1 cellular context compared by ENCODE assay signal in the genomic region with DNA sequence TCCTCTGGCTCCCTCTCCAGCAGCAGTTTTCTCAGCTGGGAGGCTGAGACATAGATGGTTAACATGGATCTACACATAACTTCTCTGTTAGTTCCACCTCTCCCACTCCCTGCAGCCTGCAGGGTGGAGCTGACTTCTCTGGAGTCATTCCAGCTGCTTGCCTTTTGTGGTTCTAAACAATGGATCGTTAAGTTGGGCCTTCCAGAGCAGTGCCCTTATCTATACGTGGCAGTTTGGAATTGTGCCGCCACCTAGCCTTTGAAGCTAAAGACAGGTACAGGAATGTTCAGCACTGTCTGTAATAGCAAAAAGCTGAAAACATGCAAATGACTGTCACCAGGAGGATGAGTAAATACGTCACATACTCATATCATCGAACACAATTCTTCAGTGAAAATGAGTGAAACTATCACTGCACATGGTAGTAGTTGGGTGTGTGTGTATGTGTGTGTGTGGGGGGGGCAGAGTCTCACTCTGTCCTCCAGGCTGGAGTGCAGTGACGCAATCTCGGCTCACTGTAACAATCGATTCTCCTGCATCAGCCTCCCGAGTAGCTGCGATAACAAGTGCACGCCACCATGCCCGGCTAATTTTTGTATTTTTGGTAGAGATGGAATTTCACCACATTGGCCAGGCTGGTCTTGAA.
A peak's percentile ranks its signal among the peaks of the same experiment; 100 is the strongest.
TF ChIP-seq lines count a peak whose summit lies in the region.

No MANE protein-coding gene starts in this region.

TF ChIP-seq in K562, 482 proteins besides CTCF, POLR2A, EP300 and RAD21 (continued from another document and continues in another):
- TF ChIP-seq, protein P1, sequence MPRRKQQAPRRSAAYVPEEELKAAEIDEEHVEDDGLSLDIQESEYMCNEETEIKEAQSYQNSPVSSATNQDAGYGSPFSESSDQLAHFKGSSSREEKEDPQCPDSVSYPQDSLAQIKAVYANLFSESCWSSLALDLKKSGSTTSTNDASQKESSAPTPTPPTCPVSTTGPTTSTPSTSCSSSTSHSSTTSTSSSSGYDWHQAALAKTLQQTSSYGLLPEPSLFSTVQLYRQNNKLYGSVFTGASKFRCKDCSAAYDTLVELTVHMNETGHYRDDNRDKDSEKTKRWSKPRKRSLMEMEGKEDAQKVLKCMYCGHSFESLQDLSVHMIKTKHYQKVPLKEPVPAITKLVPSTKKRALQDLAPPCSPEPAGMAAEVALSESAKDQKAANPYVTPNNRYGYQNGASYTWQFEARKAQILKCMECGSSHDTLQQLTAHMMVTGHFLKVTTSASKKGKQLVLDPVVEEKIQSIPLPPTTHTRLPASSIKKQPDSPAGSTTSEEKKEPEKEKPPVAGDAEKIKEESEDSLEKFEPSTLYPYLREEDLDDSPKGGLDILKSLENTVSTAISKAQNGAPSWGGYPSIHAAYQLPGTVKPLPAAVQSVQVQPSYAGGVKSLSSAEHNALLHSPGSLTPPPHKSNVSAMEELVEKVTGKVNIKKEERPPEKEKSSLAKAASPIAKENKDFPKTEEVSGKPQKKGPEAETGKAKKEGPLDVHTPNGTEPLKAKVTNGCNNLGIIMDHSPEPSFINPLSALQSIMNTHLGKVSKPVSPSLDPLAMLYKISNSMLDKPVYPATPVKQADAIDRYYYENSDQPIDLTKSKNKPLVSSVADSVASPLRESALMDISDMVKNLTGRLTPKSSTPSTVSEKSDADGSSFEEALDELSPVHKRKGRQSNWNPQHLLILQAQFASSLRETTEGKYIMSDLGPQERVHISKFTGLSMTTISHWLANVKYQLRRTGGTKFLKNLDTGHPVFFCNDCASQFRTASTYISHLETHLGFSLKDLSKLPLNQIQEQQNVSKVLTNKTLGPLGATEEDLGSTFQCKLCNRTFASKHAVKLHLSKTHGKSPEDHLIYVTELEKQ (CRISPR knock-in tag; IDR thresholded peaks at IDR 0.05): no peak
- TF ChIP-seq, protein P2, sequence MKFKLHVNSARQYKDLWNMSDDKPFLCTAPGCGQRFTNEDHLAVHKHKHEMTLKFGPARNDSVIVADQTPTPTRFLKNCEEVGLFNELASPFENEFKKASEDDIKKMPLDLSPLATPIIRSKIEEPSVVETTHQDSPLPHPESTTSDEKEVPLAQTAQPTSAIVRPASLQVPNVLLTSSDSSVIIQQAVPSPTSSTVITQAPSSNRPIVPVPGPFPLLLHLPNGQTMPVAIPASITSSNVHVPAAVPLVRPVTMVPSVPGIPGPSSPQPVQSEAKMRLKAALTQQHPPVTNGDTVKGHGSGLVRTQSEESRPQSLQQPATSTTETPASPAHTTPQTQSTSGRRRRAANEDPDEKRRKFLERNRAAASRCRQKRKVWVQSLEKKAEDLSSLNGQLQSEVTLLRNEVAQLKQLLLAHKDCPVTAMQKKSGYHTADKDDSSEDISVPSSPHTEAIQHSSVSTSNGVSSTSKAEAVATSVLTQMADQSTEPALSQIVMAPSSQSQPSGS (CRISPR knock-in tag; IDR thresholded peaks at IDR 0.05): no peak
- no peak for TF ChIP-seq RFX7 (CRISPR knock-in tag; IDR thresholded peaks at IDR 0.05)
- no peak for TF ChIP-seq ZFP30 (CRISPR knock-in tag; IDR thresholded peaks at IDR 0.05; ENCODE audit: borderline replicate concordance)
- TF ChIP-seq, protein P3, sequence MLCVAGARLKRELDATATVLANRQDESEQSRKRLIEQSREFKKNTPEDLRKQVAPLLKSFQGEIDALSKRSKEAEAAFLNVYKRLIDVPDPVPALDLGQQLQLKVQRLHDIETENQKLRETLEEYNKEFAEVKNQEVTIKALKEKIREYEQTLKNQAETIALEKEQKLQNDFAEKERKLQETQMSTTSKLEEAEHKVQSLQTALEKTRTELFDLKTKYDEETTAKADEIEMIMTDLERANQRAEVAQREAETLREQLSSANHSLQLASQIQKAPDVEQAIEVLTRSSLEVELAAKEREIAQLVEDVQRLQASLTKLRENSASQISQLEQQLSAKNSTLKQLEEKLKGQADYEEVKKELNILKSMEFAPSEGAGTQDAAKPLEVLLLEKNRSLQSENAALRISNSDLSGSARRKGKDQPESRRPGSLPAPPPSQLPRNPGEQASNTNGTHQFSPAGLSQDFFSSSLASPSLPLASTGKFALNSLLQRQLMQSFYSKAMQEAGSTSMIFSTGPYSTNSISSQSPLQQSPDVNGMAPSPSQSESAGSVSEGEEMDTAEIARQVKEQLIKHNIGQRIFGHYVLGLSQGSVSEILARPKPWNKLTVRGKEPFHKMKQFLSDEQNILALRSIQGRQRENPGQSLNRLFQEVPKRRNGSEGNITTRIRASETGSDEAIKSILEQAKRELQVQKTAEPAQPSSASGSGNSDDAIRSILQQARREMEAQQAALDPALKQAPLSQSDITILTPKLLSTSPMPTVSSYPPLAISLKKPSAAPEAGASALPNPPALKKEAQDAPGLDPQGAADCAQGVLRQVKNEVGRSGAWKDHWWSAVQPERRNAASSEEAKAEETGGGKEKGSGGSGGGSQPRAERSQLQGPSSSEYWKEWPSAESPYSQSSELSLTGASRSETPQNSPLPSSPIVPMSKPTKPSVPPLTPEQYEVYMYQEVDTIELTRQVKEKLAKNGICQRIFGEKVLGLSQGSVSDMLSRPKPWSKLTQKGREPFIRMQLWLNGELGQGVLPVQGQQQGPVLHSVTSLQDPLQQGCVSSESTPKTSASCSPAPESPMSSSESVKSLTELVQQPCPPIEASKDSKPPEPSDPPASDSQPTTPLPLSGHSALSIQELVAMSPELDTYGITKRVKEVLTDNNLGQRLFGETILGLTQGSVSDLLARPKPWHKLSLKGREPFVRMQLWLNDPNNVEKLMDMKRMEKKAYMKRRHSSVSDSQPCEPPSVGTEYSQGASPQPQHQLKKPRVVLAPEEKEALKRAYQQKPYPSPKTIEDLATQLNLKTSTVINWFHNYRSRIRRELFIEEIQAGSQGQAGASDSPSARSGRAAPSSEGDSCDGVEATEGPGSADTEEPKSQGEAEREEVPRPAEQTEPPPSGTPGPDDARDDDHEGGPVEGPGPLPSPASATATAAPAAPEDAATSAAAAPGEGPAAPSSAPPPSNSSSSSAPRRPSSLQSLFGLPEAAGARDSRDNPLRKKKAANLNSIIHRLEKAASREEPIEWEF (CRISPR knock-in tag; IDR thresholded peaks at IDR 0.05): no peak
- TF ChIP-seq WHSC1 (IDR thresholded peaks at IDR 0.05; ENCODE audit: low read length): no peak
- TF ChIP-seq ZNF165 (CRISPR knock-in tag; IDR thresholded peaks at IDR 0.05; ENCODE audit: borderline replicate concordance): no peak
- peak; percentile 28; the same call in 1 of the 2 replicates for TF ChIP-seq SMARCE1 (IDR thresholded peaks at IDR 0.05)
- no peak for TF ChIP-seq ZNF785 (CRISPR knock-in tag; IDR thresholded peaks at IDR 0.05)
- no peak; the same call in 1 of the 2 replicates for TF ChIP-seq CREB1 (IDR thresholded peaks at IDR 0.05)
- no peak for TF ChIP-seq CREB1 (CRISPR knock-in tag; IDR thresholded peaks at IDR 0.05)
- TF ChIP-seq, protein P4, sequence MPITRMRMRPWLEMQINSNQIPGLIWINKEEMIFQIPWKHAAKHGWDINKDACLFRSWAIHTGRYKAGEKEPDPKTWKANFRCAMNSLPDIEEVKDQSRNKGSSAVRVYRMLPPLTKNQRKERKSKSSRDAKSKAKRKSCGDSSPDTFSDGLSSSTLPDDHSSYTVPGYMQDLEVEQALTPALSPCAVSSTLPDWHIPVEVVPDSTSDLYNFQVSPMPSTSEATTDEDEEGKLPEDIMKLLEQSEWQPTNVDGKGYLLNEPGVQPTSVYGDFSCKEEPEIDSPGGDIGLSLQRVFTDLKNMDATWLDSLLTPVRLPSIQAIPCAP (CRISPR knock-in tag; IDR thresholded peaks at IDR 0.05; ENCODE audit: borderline replicate concordance): no peak
- no peak for TF ChIP-seq NBN (IDR thresholded peaks at IDR 0.05; ENCODE audit: low read depth)
- TF ChIP-seq, protein P5, sequence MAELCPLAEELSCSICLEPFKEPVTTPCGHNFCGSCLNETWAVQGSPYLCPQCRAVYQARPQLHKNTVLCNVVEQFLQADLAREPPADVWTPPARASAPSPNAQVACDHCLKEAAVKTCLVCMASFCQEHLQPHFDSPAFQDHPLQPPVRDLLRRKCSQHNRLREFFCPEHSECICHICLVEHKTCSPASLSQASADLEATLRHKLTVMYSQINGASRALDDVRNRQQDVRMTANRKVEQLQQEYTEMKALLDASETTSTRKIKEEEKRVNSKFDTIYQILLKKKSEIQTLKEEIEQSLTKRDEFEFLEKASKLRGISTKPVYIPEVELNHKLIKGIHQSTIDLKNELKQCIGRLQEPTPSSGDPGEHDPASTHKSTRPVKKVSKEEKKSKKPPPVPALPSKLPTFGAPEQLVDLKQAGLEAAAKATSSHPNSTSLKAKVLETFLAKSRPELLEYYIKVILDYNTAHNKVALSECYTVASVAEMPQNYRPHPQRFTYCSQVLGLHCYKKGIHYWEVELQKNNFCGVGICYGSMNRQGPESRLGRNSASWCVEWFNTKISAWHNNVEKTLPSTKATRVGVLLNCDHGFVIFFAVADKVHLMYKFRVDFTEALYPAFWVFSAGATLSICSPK (IDR thresholded peaks at IDR 0.05; ENCODE audit: borderline replicate concordance): no peak
- TF ChIP-seq POLR2H (tag; IDR thresholded peaks at IDR 0.05; ENCODE audit: low read depth): no peak
- no peak for TF ChIP-seq TGIF2 (CRISPR knock-in tag; IDR thresholded peaks at IDR 0.05)
- TF ChIP-seq, protein P6, sequence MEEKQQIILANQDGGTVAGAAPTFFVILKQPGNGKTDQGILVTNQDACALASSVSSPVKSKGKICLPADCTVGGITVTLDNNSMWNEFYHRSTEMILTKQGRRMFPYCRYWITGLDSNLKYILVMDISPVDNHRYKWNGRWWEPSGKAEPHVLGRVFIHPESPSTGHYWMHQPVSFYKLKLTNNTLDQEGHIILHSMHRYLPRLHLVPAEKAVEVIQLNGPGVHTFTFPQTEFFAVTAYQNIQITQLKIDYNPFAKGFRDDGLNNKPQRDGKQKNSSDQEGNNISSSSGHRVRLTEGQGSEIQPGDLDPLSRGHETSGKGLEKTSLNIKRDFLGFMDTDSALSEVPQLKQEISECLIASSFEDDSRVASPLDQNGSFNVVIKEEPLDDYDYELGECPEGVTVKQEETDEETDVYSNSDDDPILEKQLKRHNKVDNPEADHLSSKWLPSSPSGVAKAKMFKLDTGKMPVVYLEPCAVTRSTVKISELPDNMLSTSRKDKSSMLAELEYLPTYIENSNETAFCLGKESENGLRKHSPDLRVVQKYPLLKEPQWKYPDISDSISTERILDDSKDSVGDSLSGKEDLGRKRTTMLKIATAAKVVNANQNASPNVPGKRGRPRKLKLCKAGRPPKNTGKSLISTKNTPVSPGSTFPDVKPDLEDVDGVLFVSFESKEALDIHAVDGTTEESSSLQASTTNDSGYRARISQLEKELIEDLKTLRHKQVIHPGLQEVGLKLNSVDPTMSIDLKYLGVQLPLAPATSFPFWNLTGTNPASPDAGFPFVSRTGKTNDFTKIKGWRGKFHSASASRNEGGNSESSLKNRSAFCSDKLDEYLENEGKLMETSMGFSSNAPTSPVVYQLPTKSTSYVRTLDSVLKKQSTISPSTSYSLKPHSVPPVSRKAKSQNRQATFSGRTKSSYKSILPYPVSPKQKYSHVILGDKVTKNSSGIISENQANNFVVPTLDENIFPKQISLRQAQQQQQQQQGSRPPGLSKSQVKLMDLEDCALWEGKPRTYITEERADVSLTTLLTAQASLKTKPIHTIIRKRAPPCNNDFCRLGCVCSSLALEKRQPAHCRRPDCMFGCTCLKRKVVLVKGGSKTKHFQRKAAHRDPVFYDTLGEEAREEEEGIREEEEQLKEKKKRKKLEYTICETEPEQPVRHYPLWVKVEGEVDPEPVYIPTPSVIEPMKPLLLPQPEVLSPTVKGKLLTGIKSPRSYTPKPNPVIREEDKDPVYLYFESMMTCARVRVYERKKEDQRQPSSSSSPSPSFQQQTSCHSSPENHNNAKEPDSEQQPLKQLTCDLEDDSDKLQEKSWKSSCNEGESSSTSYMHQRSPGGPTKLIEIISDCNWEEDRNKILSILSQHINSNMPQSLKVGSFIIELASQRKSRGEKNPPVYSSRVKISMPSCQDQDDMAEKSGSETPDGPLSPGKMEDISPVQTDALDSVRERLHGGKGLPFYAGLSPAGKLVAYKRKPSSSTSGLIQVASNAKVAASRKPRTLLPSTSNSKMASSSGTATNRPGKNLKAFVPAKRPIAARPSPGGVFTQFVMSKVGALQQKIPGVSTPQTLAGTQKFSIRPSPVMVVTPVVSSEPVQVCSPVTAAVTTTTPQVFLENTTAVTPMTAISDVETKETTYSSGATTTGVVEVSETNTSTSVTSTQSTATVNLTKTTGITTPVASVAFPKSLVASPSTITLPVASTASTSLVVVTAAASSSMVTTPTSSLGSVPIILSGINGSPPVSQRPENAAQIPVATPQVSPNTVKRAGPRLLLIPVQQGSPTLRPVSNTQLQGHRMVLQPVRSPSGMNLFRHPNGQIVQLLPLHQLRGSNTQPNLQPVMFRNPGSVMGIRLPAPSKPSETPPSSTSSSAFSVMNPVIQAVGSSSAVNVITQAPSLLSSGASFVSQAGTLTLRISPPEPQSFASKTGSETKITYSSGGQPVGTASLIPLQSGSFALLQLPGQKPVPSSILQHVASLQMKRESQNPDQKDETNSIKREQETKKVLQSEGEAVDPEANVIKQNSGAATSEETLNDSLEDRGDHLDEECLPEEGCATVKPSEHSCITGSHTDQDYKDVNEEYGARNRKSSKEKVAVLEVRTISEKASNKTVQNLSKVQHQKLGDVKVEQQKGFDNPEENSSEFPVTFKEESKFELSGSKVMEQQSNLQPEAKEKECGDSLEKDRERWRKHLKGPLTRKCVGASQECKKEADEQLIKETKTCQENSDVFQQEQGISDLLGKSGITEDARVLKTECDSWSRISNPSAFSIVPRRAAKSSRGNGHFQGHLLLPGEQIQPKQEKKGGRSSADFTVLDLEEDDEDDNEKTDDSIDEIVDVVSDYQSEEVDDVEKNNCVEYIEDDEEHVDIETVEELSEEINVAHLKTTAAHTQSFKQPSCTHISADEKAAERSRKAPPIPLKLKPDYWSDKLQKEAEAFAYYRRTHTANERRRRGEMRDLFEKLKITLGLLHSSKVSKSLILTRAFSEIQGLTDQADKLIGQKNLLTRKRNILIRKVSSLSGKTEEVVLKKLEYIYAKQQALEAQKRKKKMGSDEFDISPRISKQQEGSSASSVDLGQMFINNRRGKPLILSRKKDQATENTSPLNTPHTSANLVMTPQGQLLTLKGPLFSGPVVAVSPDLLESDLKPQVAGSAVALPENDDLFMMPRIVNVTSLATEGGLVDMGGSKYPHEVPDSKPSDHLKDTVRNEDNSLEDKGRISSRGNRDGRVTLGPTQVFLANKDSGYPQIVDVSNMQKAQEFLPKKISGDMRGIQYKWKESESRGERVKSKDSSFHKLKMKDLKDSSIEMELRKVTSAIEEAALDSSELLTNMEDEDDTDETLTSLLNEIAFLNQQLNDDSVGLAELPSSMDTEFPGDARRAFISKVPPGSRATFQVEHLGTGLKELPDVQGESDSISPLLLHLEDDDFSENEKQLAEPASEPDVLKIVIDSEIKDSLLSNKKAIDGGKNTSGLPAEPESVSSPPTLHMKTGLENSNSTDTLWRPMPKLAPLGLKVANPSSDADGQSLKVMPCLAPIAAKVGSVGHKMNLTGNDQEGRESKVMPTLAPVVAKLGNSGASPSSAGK (IDR thresholded peaks at IDR 0.05): peak; percentile 42; the same call in 1 of the 2 replicates
- TF ChIP-seq SOX6 (IDR thresholded peaks at IDR 0.05): peak; percentile 98
- no peak for TF ChIP-seq ILF3 (IDR thresholded peaks at IDR 0.05; ENCODE audit: borderline replicate concordance)
- no peak for TF ChIP-seq ZBTB17 (CRISPR knock-in tag; IDR thresholded peaks at IDR 0.05)
- TF ChIP-seq FOSL1 (tag; conservative IDR thresholded peaks at IDR 0.05): peak; percentile 38; the same call in 1 of the 2 replicates
- peak; percentile 20 to 58; a peak in 1 of 4 replicates for TF ChIP-seq FOXK2 (conservative IDR thresholded peaks at IDR 0.05 in 1 of 2, IDR thresholded peaks at IDR 0.05 in 1 of 2; ENCODE audit: low read depth in 2 of 2)
- TF ChIP-seq EZH2 (IDR thresholded peaks at IDR 0.05; ENCODE audit: borderline replicate concordance, low read depth, low read length): no peak
- TF ChIP-seq DACH1 (IDR thresholded peaks at IDR 0.05; ENCODE audit: partially characterized antibody): no peak
- no peak for TF ChIP-seq HCFC1 (IDR thresholded peaks at IDR 0.05; ENCODE audit: low read depth, low read length)
- TF ChIP-seq PTTG1 (tag; IDR thresholded peaks at IDR 0.05; ENCODE audit: low read depth): no peak
- TF ChIP-seq NCOR1 (IDR thresholded peaks at IDR 0.05): no peak
- TF ChIP-seq ZFP1 (CRISPR knock-in tag; IDR thresholded peaks at IDR 0.05): no peak
- TF ChIP-seq TFAM (CRISPR knock-in tag; conservative IDR thresholded peaks at IDR 0.05): no peak
- TF ChIP-seq TARDBP (IDR thresholded peaks at IDR 0.05): no peak
- no peak for TF ChIP-seq TAF15 (IDR thresholded peaks at IDR 0.05; ENCODE audit: low read depth, low read length)
